In genomic region chr3:23217872-23218554, GRCh38 we compare ENCODE assay signal across 26 cellular contexts. TPM values are rescaled to one million over a fixed set of nuclear protein-coding genes. Genes with fewer than 3 reads are reported as not detected.
DNase-seq lines count a peak whose midpoint lies in the region; TF ChIP-seq lines count a peak whose summit lies in the region.
"Had no signal": no experiment of that assay in that cellular context is flagged by ENCODE, and none has a peak within 500 bp of the region (broad histone marks: within the 10 kb centered on the region; RNA-seq: fewer than 3 reads in every experiment).

No MANE protein-coding gene starts in this region.

- H2AFZ ChIP-seq in OCI-LY7 (ENCODE audit: low read length): no peak overlapping the region

- no peak overlapping the region for H3K4me3 ChIP-seq in OCI-LY7 (ENCODE audit: low read depth, low read length, poor library complexity, severe bottlenecking)
- H3K4me3 ChIP-seq: MG63 had no signal

- TSS peak; percentile 10 for BruUV-seq in OCI-LY7 (replicated peaks; lab: Mats Ljungman, UMichigan)

- H3K79me2 ChIP-seq in OCI-LY7 (ENCODE audit: insufficient read depth, low read depth, low read length): peaks cover 95% of the 10 kb centered on the region; the same call in 1 of the 2 replicates

- peak overlapping the region; percentile 6; the same call in 1 of the 2 replicates for H3K4me2 ChIP-seq in OCI-LY7 (ENCODE audit: low read length)

- POLR2A ChIA-PET in OCI-LY7 (lab: Charles Lee): interaction anchor here (0.5 to 2.2 kb wide), 2 partner anchors 11 to 370 kb away, joined by 4 to 11 read pairs; no protein-coding TSS in a partner anchor

- peaks cover 17% of the 10 kb centered on the region for H3K36me3 ChIP-seq in OCI-LY7 (ENCODE audit: insufficient read depth, low read length)
- H3K36me3 ChIP-seq: MG63 had no signal

- intact Hi-C loops in OCI-LY7 (cut with micrococcal nuclease; ENCODE audit: unreplicated experiment): no loop called here

- peaks cover 49% of the 10 kb centered on the region for H3K4me1 ChIP-seq in OCI-LY7 (ENCODE audit: insufficient read depth, low read length, poor library complexity, severe bottlenecking)

- no peaks in the 10 kb centered on the region for H3K9me2 ChIP-seq in OCI-LY7 (ENCODE audit: insufficient read depth, low read length)

- H3K27ac ChIP-seq in OCI-LY7 (ENCODE audit: low read depth, low read length, poor library complexity, severe bottlenecking): no peak overlapping the region

- H3K9me3 ChIP-seq in OCI-LY7 (ENCODE audit: low read length): peaks cover 9% of the 10 kb centered on the region; the same call in 1 of the 2 replicates
- H3K9me3 ChIP-seq: MG63 had no signal

- in situ Hi-C loops in GM13977 (cut with MboI; ENCODE audit: low pct_unique_long_range_greater_than_20kb, low sequenced_read_pairs, unreplicated experiment): no loop called here

- CTCF ChIA-PET in OCI-LY7 (lab: Charles Lee; ENCODE audit: unreplicated experiment): interaction anchor here (1.1 kb wide), 1 partner anchor 15 kb away, joined by 3 read pairs; the partner anchor contains the start of gene UBE2E2

- peak; percentile 1 for DNase-seq in NCI-H748 (lab: John Stamatoyannopoulos, UW; ENCODE audit: unreplicated experiment)
- DNase-seq in NCI-H748 treated with DMSO at 0.1 percent for 48 hours (lab: John Stamatoyannopoulos, UW): no peak
- DNase-seq in OCI-LY7 (ENCODE audit: low spot score): no peak
- peak; percentile 7 for DNase-seq in erythroblast (lab: John Stamatoyannopoulos, UW)
- DNase-seq in renal cortical epithelial cell (ENCODE audit: low read depth): peak; percentile 23
- no peak for DNase-seq in retina
- no peak for DNase-seq in GM13977 (ENCODE audit: low spot score)
- no peak for DNase-seq in AML-193 (lab: John Stamatoyannopoulos, UW)
- DNase-seq: 8988T; activated CD4-positive, CD25-positive, alpha-beta regulatory T cell treated with anti-CD3 and anti-CD28 coated beads, Interleukin-2, amount 50 U/mL, for 72 hours; activated naive CD4-positive, alpha-beta T cell; activated T-cell treated with anti-CD3 and anti-CD28 coated beads, Interleukin-2, amount 50 U/mL, for 1 hour; central memory CD4-positive, alpha-beta T cell; DND-41; H7; kidney; MG63; naive thymus-derived CD4-positive, alpha-beta T cell; NCI-H1436; NCI-H524; right cardiac atrium; SHP77; stimulated activated CD4-positive, alpha-beta T cell treated with anti-CD3 and anti-CD28 coated beads, Interleukin-12 subunit alpha, Interleukin-12 subunit beta, amount 100 ng/mL, for 4 hours; stimulated activated CD4-positive, alpha-beta T cell treated with anti-CD3 and anti-CD28 coated beads, Interleukin-4, amount 100 ng/mL, for 4 hours; stimulated activated naive CD8-positive, alpha-beta T cell treated with anti-CD3 and anti-CD28 coated beads, Interleukin-15, amount 100 ng/mL, for 72 hours; trophoblast cell had no signal

- TF ChIP-seq CTCF in OCI-LY7 (conservative IDR thresholded peaks at IDR 0.05; ENCODE audit: low read length) (no peak), GM13977 (IDR thresholded peaks at IDR 0.05; ENCODE audit: extremely low read depth, insufficient read depth, missing control alignments) (no peak)

- H4K20me1 ChIP-seq in OCI-LY7 (ENCODE audit: insufficient read depth, low read length): no peaks in the 10 kb centered on the region; the same call in 1 of the 2 replicates

- TF ChIP-seq POLR2A in erythroblast (IDR thresholded peaks at IDR 0.05; ENCODE audit: low read length): no peak

RNA-seq across cellular contexts. Expression of gene UBE2E2, which starts 14.9 kb away (rescaled TPM):
- 41.1 and 63.2 TPM in 2 replicates for total RNA-seq in OCI-LY7 (2014; rRNA removed; shearing (Covaris generic))
- total RNA-seq in OCI-LY7 (2022) (48.8 and 58.0 TPM in 2 replicates), renal cortical epithelial cell (34.0 and 61.3 TPM in 2 replicates)

Comparison
In these comparisons a context has a peak if more than half of its experiments do, and no peak if none do; other contexts are left out.
1. DNase-seq: peak in NCI-H748 (single experiment), erythroblast (2 of 2) and renal cortical epithelial cell (single experiment); none in NCI-H748 treated with DMSO at 0.1 percent for 48 hours (single experiment), OCI-LY7 (single experiment), retina (single experiment), GM13977 (single experiment) and AML-193 (0 of 2).